In genomic region chr2:20649586-20650375, GRCh38 we compare ENCODE assay signal across 9 cellular contexts. TPM values are rescaled to one million over a fixed set of nuclear protein-coding genes. Genes with fewer than 3 reads are reported as not detected.
DNase-seq lines count a peak whose midpoint lies in the region; ATAC-seq and TF ChIP-seq lines count a peak whose summit lies in the region.
"Had no signal": no experiment of that assay in that cellular context is flagged by ENCODE, and none has a peak within 500 bp of the region (broad histone marks: within the 10 kb centered on the region; RNA-seq: fewer than 3 reads in every experiment).

No MANE protein-coding gene starts in this region.

- peaks cover 31% of the 10 kb centered on the region for H3K4me1 Mint-ChIP-seq in activated T-cell treated with anti-CD3 and anti-CD28 coated beads, Interleukin-2, amount 50 U/mL, for 24 hours (ENCODE audit: low read depth)
- H3K4me1 Mint-ChIP-seq in type B pancreatic cell (ENCODE audit: unreplicated experiment): peaks cover 26% of the 10 kb centered on the region

- H3K27ac Mint-ChIP-seq in activated T-cell treated with anti-CD3 and anti-CD28 coated beads, Interleukin-2, amount 50 U/mL, for 24 hours: peak overlapping the region; percentile 30
- peak overlapping the region; percentile 77 for H3K27ac Mint-ChIP-seq in type B pancreatic cell

- TF ChIP-seq CTCF in breast epithelium (IDR thresholded peaks at IDR 0.05) (no peak), lower lobe of right lung (IDR thresholded peaks at IDR 0.05) (no peak), type B pancreatic cell (conservative IDR thresholded peaks at IDR 0.05) (no peak)

- H3K27ac ChIP-seq in breast epithelium (peak overlapping the region in 1 of 2 donors; percentile 83), lower lobe of right lung (peak overlapping the region; percentile 97)

- intact Hi-C loops in breast epithelium (cut with DNase I; ENCODE audit: low total_unique reads) (no loop called here), lower lobe of right lung (cut with DNase I) (no loop called here)

- H3K4me3 ChIP-seq in breast epithelium (peak overlapping the region; percentile 83 to 94 (median 90)), lower lobe of right lung (peak overlapping the region; percentile 96)

- H3K9me3 Mint-ChIP-seq in activated T-cell treated with anti-CD3 and anti-CD28 coated beads, Interleukin-2, amount 50 U/mL, for 24 hours: no peaks in the 10 kb centered on the region
- no peaks in the 10 kb centered on the region for H3K9me3 Mint-ChIP-seq in type B pancreatic cell

- H3K27me3 Mint-ChIP-seq in activated T-cell treated with anti-CD3 and anti-CD28 coated beads, Interleukin-2, amount 50 U/mL, for 24 hours: no peaks in the 10 kb centered on the region
- peaks cover 6% of the 10 kb centered on the region for H3K27me3 Mint-ChIP-seq in type B pancreatic cell

- no peaks in the 10 kb centered on the region for H3K9me3 ChIP-seq in breast epithelium
- no peaks in the 10 kb centered on the region for H3K9me3 ChIP-seq in lower lobe of right lung

- ATAC-seq in lower lobe of right lung (peak in 1 of 2 donors; percentile 18), HG02884 (IDR thresholded peaks at IDR 0.05; ENCODE audit: unreplicated experiment) (no peak)

- H3K27me3 ChIP-seq in breast epithelium (no peaks in the 10 kb centered on the region), lower lobe of right lung (ENCODE audit: low read depth) (no peaks in the 10 kb centered on the region)

- no peak for DNase-seq in activated T-cell treated with anti-CD3 and anti-CD28 coated beads, Interleukin-2, amount 50 U/mL, for 24 hours
- DNase-seq in activated T-cell treated with anti-CD3 and anti-CD28 coated beads for 4 hours (no peak), breast epithelium (ENCODE audit: low spot score in 2 of 2) (no peak), lower lobe of right lung (peak; percentile 51), type B pancreatic cell (ENCODE audit: extremely low spot score, unreplicated experiment) (no peak), SIG-M5 treated with dmso at 0.1 percent for 504 hours (lab: John Stamatoyannopoulos, UW; ENCODE audit: unreplicated experiment) (no peak), NCI-H1092 (lab: John Stamatoyannopoulos, UW) (no peak)
- DNase-seq: NCI-H2107 had no signal

- H3K4me1 ChIP-seq in breast epithelium: peaks cover 4 to 7% of the 10 kb centered on the region in 2 donors
- H3K4me1 ChIP-seq in lower lobe of right lung: peaks cover 30% of the 10 kb centered on the region

- peaks cover 2% of the 10 kb centered on the region for H3K36me3 Mint-ChIP-seq in activated T-cell treated with anti-CD3 and anti-CD28 coated beads, Interleukin-2, amount 50 U/mL, for 24 hours (ENCODE audit: low read depth)
- no peaks in the 10 kb centered on the region for H3K36me3 Mint-ChIP-seq in type B pancreatic cell

- H3K36me3 ChIP-seq in breast epithelium (no peaks in the 10 kb centered on the region), lower lobe of right lung (peaks cover 17% of the 10 kb centered on the region)

- peak overlapping the region; percentile 84 for H3K4me3 Mint-ChIP-seq in activated T-cell treated with anti-CD3 and anti-CD28 coated beads, Interleukin-2, amount 50 U/mL, for 24 hours
- H3K4me3 Mint-ChIP-seq in type B pancreatic cell: peak overlapping the region; percentile 91

- TF ChIP-seq POLR2A in breast epithelium (IDR thresholded peaks at IDR 0.05): no peak

RNA-seq across cellular contexts. Expression of gene HS1BP3, which starts 1.1 kb away (rescaled TPM):
- 10 to 100 TPM; 19.0 to 31.8 (median 25.9) TPM for total RNA-seq in breast epithelium
- total RNA-seq in lower lobe of right lung: 39.9 TPM
- 22.1 and 24.3 TPM in 2 replicates for total RNA-seq in type B pancreatic cell (ENCODE audit: low replicate concordance)

RNA-seq across cellular contexts. Expression of gene GDF7, which starts 17.2 kb away (rescaled TPM):
- under 1 TPM; under 0.01 to 0.15 (median under 0.01) TPM for total RNA-seq in breast epithelium
- 0.62 TPM for total RNA-seq in lower lobe of right lung
- 0.31 and 24.3 TPM in 2 replicates for total RNA-seq in type B pancreatic cell (ENCODE audit: low replicate concordance)
